ENCODE assay signal across 18 cellular contexts in genomic region chr10:16773334-16773733, GRCh38. TPM values are rescaled to one million over a fixed set of nuclear protein-coding genes. Genes with fewer than 3 reads are reported as not detected.
DNase-seq lines count a peak whose midpoint lies in the region; ATAC-seq and TF ChIP-seq lines count a peak whose summit lies in the region.
"Had no signal": no experiment of that assay in that cellular context is flagged by ENCODE, and none has a peak within 500 bp of the region (broad histone marks: within the 10 kb centered on the region; RNA-seq: fewer than 3 reads in every experiment).

No MANE protein-coding gene starts in this region.

- no peak overlapping the region for H2AK5ac ChIP-seq in IMR-90 (ENCODE audit: low read depth, low read length)

- no peak overlapping the region for H3K4ac ChIP-seq in IMR-90 (ENCODE audit: low read depth, low read length)

- TF ChIP-seq RAD21 in IMR-90 (IDR thresholded peaks at IDR 0.05; ENCODE audit: low read length), result no peak

- no peak overlapping the region for H3K18ac ChIP-seq in IMR-90 (ENCODE audit: low read depth, low read length)

- H3K4me3 ChIP-seq in IMR-90 (ENCODE audit: insufficient read depth, low read depth, low read length), result no peak overlapping the region
- H3K4me3 ChIP-seq: BLaER1 treated with 17β-estradiol and CSF1 and Interleukin-3, amounts not matched to agents 10 nM and 100 nM had no signal

- H2BK20ac ChIP-seq in IMR-90 (ENCODE audit: low read depth, low read length), result no peak overlapping the region

- CTCF ChIA-PET in IMR-90 (lab: Yijun Ruan, JAX), result interaction anchor here (0.5 to 1.2 kb wide), 2 partner anchors 864 to 870 kb away, joined by 3 read pairs; no protein-coding TSS in a partner anchor

- H3K9me1 ChIP-seq in IMR-90 (ENCODE audit: insufficient read depth, low read length), result peaks cover 10% of the 10 kb centered on the region; the same call in 1 of the 2 replicates

- no peak for TF ChIP-seq POLR2A in IMR-90 (IDR thresholded peaks at IDR 0.05; ENCODE audit: low read depth, low read length)

- H4K20me1 ChIP-seq in IMR-90 (ENCODE audit: insufficient read depth, low read length), result peaks cover 22% of the 10 kb centered on the region

- no peak overlapping the region for H3K4me2 ChIP-seq in IMR-90 (ENCODE audit: low read depth, low read length)
- H3K4me2 ChIP-seq: BLaER1 treated with 17β-estradiol and CSF1 and Interleukin-3, amounts not matched to agents 10 nM and 100 nM had no signal

- H3K56ac ChIP-seq in IMR-90 (ENCODE audit: extremely low read depth, insufficient read depth, low read length), result no peak overlapping the region

- no peak overlapping the region for H3K14ac ChIP-seq in IMR-90 (replicated peaks; ENCODE audit: low read depth, low read length)

- peaks cover 4% of the 10 kb centered on the region for H3K4me1 ChIP-seq in IMR-90 (ENCODE audit: control insufficient read depth, insufficient read depth, low read length)

- H3K27me3 ChIP-seq in IMR-90 (ENCODE audit: control insufficient read depth, insufficient read depth, low read length), result no peaks in the 10 kb centered on the region
- H3K27me3 ChIP-seq: BLaER1 treated with 17β-estradiol and CSF1 and Interleukin-3, amounts not matched to agents 10 nM and 100 nM had no signal

- H3K23ac ChIP-seq in IMR-90 (ENCODE audit: low read depth, low read length), result no peak overlapping the region

- H4K91ac ChIP-seq in IMR-90 (ENCODE audit: insufficient read depth, low read depth, low read length), result no peak overlapping the region

- H3K27ac ChIP-seq in IMR-90 (ENCODE audit: insufficient read depth, low read length), result no peak overlapping the region
- H3K27ac ChIP-seq: BLaER1 treated with 17β-estradiol and CSF1 and Interleukin-3, amounts not matched to agents 10 nM and 100 nM had no signal

- no peak overlapping the region for H4K5ac ChIP-seq in IMR-90 (ENCODE audit: low read depth, low read length)

- in situ Hi-C loops in IMR-90 (cut with MboI; ENCODE audit: low sequenced_read_pairs), result no loop called here

- H4K8ac ChIP-seq in IMR-90 (ENCODE audit: low read depth in 2 of 2, low read length in 2 of 2), result no peak overlapping the region

- no peaks in the 10 kb centered on the region for H3K9me3 ChIP-seq in IMR-90 (ENCODE audit: control insufficient read depth, insufficient read depth, low read length)
- H3K9me3 ChIP-seq: BLaER1 treated with 17β-estradiol and CSF1 and Interleukin-3, amounts not matched to agents 10 nM and 100 nM had no signal

- intact Hi-C loops in Right ventricle myocardium superior (cut with DNase I) (loop anchor here (10.0 kb wide), 2 partner anchors 339 to 449 kb away; partner anchors contain the start of gene PTER), cardiac septum (cut with DNase I) (no loop called here), IMR-90 (cut with micrococcal nuclease) (no loop called here)

- no peak overlapping the region for H2BK120ac ChIP-seq in IMR-90 (ENCODE audit: low read depth, low read length)

- no peak overlapping the region for H2BK5ac ChIP-seq in IMR-90 (ENCODE audit: low read depth, low read length, poor library complexity, severe bottlenecking)

- H3K79me1 ChIP-seq in IMR-90 (ENCODE audit: low read depth in 1 of 2, low read length in 2 of 2), result peaks cover 18 to 50% of the 10 kb centered on the region in 2 experiments

- H2AFZ ChIP-seq in IMR-90 (replicated peaks; ENCODE audit: low read length, poor library complexity), result no peak overlapping the region

- dilution Hi-C loops in IMR-90 (cut with HindIII; ENCODE audit: low sequenced_read_pairs, unreplicated experiment), result no loop called here

- no peaks in the 10 kb centered on the region for H3K36me3 ChIP-seq in IMR-90 (ENCODE audit: control insufficient read depth, insufficient read depth, low read length)

- H2AK9ac ChIP-seq in IMR-90 (replicated peaks; ENCODE audit: low read depth, low read length, poor library complexity), result peak overlapping the region; percentile 25

- BruUV-seq in IMR-90 (replicated peaks; lab: Mats Ljungman, UMichigan), result no TSS peak

- DNase-seq in Right ventricle myocardium superior (no peak), cardiac septum (ENCODE audit: low spot score) (no peak), IMR-90 (no peak), left kidney (ENCODE audit: low read depth, low spot score) (peak; percentile 24), activated gamma-delta T cell treated with Interleukin-2 at 50 U/mL for 16 hours (no peak)
- DNase-seq: Calu3; CD8-positive, alpha-beta T cell; DMS53; DND-41; EL; GOT3; H7; HFFc6 had no signal

- POLR2A ChIA-PET in IMR-90 (lab: Charles Lee; ENCODE audit: unreplicated experiment), result no interaction called here

- ATAC-seq in Right ventricle myocardium superior (ENCODE audit: poor library complexity) (peak; percentile 73), IMR-90 (ENCODE audit: low read depth) (no peak), GM18909 (IDR thresholded peaks at IDR 0.05; ENCODE audit: poor library complexity, unreplicated experiment) (no peak), GM21367 (IDR thresholded peaks at IDR 0.05; ENCODE audit: unreplicated experiment) (no peak)
- ATAC-seq: CD8-positive, alpha-beta T cell; HCT116; HepG2 had no signal

- no peak for TF ChIP-seq CTCF in IMR-90 (conservative IDR thresholded peaks at IDR 0.05; ENCODE audit: low read depth, low read length)

- no peak overlapping the region for H2BK15ac ChIP-seq in IMR-90 (ENCODE audit: low read depth, low read length)

- WGBS in IMR-90 (ENCODE audit: extremely low coverage in 2 of 2, insufficient read length in 1 of 2), 2 experiments, result 83% methylated on average over 8 of the region's 11 CpGs; no CpG with 5 or more reads in 1 of the 2 experiments

- no peak overlapping the region for H3K9ac ChIP-seq in IMR-90 (ENCODE audit: low read depth, low read length)
- H3K9ac ChIP-seq: BLaER1 treated with 17β-estradiol and CSF1 and Interleukin-3, amounts not matched to agents 10 nM and 100 nM had no signal

TF ChIP-seq in IMR-90, 13 proteins besides CTCF, POLR2A, EP300 and RAD21:
- TF ChIP-seq SMC3 (IDR thresholded peaks at IDR 0.05; ENCODE audit: low read depth, low read length) (no peak), NFE2L2 (IDR thresholded peaks at IDR 0.05; ENCODE audit: low read depth, low read length) (no peak), ELK1 (IDR thresholded peaks at IDR 0.05; ENCODE audit: borderline replicate concordance, low read depth, low read length) (no peak)

RNA-seq across cellular contexts. Expression of gene RSU1, which starts 43.9 kb away (rescaled TPM):
- total RNA-seq in Right ventricle myocardium superior, result 49.4 TPM
- 45.6 TPM for total RNA-seq in cardiac septum
- 104 and 134 TPM in 2 replicates for total RNA-seq in IMR-90 (2012; rRNA removed)
- 148 TPM in 2 replicates for polyA plus RNA-seq in IMR-90 (2012; rRNA removed)
- polyA plus RNA-seq in IMR-90 (2012; cell fraction: cytosol; rRNA removed), result 56.7 and 105 TPM in 2 replicates
- 16.1 and 66.8 TPM in 2 replicates for polyA plus RNA-seq in IMR-90 (2012; cell fraction: nucleus; rRNA removed; ENCODE audit: low replicate concordance)
